In the genomic region with DNA sequence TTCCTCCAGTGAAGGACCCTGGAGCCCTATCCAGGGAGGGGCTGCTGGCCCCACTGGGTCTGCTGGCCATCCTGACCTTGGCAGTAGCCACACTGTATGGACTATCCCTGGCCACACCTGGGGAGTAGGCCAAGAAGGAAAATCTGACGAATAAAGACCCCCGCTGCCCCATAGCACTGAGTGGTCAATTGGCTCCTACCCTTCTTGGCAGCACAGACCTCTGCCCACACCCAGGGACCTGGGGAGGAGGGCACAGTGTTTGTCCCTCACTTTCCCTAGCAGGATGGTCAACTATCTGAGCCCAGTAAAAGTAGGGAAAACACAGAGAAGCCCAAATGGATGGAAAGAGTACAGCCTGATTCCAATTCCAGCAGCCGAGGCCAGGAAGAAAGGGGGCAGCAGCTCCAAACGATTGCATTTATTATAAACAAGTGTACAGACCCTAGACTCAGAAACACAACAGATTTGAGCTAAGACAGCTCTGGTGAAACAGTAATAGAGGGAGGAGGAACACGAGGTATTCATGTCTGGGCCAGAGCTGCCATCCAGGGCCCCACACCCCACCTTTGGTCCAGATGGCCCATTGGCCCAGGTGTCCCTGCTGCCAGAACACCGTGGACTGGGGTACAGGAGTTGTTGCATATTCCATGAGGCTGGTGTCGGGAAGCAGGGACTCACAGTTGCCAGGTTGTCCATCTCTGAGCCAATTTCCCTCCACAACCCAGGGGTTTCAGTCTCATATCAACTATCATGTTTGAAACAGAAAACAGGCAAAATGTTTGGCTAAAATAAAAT, we compare ENCODE assay signal across 9 cellular contexts. TPM values are rescaled to one million over a fixed set of nuclear protein-coding genes. Genes with fewer than 3 reads are reported as not detected.
DNase-seq lines count a peak whose midpoint lies in the region; ATAC-seq and TF ChIP-seq lines count a peak whose summit lies in the region.
"Had no signal": no experiment of that assay in that cellular context is flagged by ENCODE, and none has a peak within 500 bp of the region (broad histone marks: within the 10 kb centered on the region; RNA-seq: fewer than 3 reads in every experiment).

No MANE protein-coding gene starts in this region.

- H3K4me1 ChIP-seq in naive thymus-derived CD4-positive, alpha-beta T cell (ENCODE audit: control insufficient read depth in 2 of 2, insufficient read depth in 2 of 2, low read length in 2 of 2) = peaks cover 54 to 58% of the 10 kb centered on the region in 2 donors

- no peak for ATAC-seq in central memory CD8-positive, alpha-beta T cell (replicated peaks; ENCODE audit: extremely low read depth, poor library complexity, severe bottlenecking)
- no peak for ATAC-seq in naive thymus-derived CD4-positive, alpha-beta T cell
- ATAC-seq in HG02870 (IDR thresholded peaks at IDR 0.05; ENCODE audit: unreplicated experiment) = no peak

- peak overlapping the region; percentile 100 for H3K27ac Mint-ChIP-seq in HFFc6
- peak overlapping the region; percentile 93 for H3K27ac Mint-ChIP-seq in central memory CD8-positive, alpha-beta T cell (ENCODE audit: low read depth)
- peak overlapping the region; percentile 89 to 99 (median 95) for H3K27ac Mint-ChIP-seq in naive thymus-derived CD4-positive, alpha-beta T cell

- POLR2A ChIA-PET in naive thymus-derived CD4-positive, alpha-beta T cell (lab: Charles Lee) = interaction anchor here (0.6 to 3.3 kb wide), 12 partner anchors 9 to 89 kb away, joined by 3 to 29 read pairs (median 9); a partner anchor contains a TSS

- H3K9me3 Mint-ChIP-seq in HFFc6 = no peaks in the 10 kb centered on the region
- H3K9me3 Mint-ChIP-seq in central memory CD8-positive, alpha-beta T cell = no peaks in the 10 kb centered on the region
- H3K9me3 Mint-ChIP-seq in naive thymus-derived CD4-positive, alpha-beta T cell = no peaks in the 10 kb centered on the region

- H3K9me3 ChIP-seq in naive thymus-derived CD4-positive, alpha-beta T cell (ENCODE audit: control insufficient read depth in 2 of 3, low read length in 3 of 3) = no peaks in the 10 kb centered on the region

- peak overlapping the region; percentile 87; the same call in 1 of the 2 replicates for H3K4me3 Mint-ChIP-seq in HFFc6
- peak overlapping the region; percentile 92 for H3K4me3 Mint-ChIP-seq in central memory CD8-positive, alpha-beta T cell
- H3K4me3 Mint-ChIP-seq in naive thymus-derived CD4-positive, alpha-beta T cell = peak overlapping the region; percentile 87 to 98 (median 91)

- no peak for DNase-seq in HFFc6
- DNase-seq in central memory CD8-positive, alpha-beta T cell (ENCODE audit: low spot score in 2 of 2) = no peak
- DNase-seq in naive thymus-derived CD4-positive, alpha-beta T cell = no peak
- DNase-seq in GF-D8 (lab: John Stamatoyannopoulos, UW) = no peak
- DNase-seq in activated CD4-positive, CD25-positive, alpha-beta regulatory T cell (lab: John Stamatoyannopoulos, UW) = no peak
- DNase-seq in dermis blood vessel endothelial cell = no peak
- DNase-seq: DMS79 treated with DMSO at 0.1 percent for 48 hours had no signal

- H3K36me3 ChIP-seq in naive thymus-derived CD4-positive, alpha-beta T cell (ENCODE audit: control insufficient read depth in 2 of 3, insufficient read depth in 3 of 3, low read length in 3 of 3) = peaks cover 0 to 34% (median 5%) of the 10 kb centered on the region in 3 experiments

- H3K36me3 Mint-ChIP-seq in HFFc6 (ENCODE audit: low read depth) = peaks cover 20% of the 10 kb centered on the region
- peaks cover 23% of the 10 kb centered on the region for H3K36me3 Mint-ChIP-seq in central memory CD8-positive, alpha-beta T cell (ENCODE audit: insufficient read depth)
- peaks cover 0 to 42% (median 10%) of the 10 kb centered on the region in 5 donors for H3K36me3 Mint-ChIP-seq in naive thymus-derived CD4-positive, alpha-beta T cell

- H3K4me3 ChIP-seq in naive thymus-derived CD4-positive, alpha-beta T cell (ENCODE audit: low read length) = peak overlapping the region; percentile 87

- H3K27ac ChIP-seq in 22Rv1 = peak overlapping the region; percentile 99
- H3K27ac ChIP-seq in naive thymus-derived CD4-positive, alpha-beta T cell (ENCODE audit: low read depth, low read length) = peak overlapping the region; percentile 95

- peaks cover 3% of the 10 kb centered on the region for H3K27me3 Mint-ChIP-seq in HFFc6 (ENCODE audit: insufficient read depth)
- H3K27me3 Mint-ChIP-seq in central memory CD8-positive, alpha-beta T cell = no peaks in the 10 kb centered on the region
- H3K27me3 Mint-ChIP-seq in naive thymus-derived CD4-positive, alpha-beta T cell = no peaks in the 10 kb centered on the region

- peaks cover 53% of the 10 kb centered on the region for H3K4me1 Mint-ChIP-seq in HFFc6 (ENCODE audit: low read depth)
- peaks cover 50% of the 10 kb centered on the region for H3K4me1 Mint-ChIP-seq in central memory CD8-positive, alpha-beta T cell
- H3K4me1 Mint-ChIP-seq in naive thymus-derived CD4-positive, alpha-beta T cell = peaks cover 22 to 63% (median 53%) of the 10 kb centered on the region in 7 donors

- no peak for TF ChIP-seq CTCF in 22Rv1 (IDR thresholded peaks at IDR 0.05)
- no peak for TF ChIP-seq CTCF in HFFc6 (IDR thresholded peaks at IDR 0.05)

- intact Hi-C loops in naive thymus-derived CD4-positive, alpha-beta T cell (cut with micrococcal nuclease) = loop anchor here in 1 of 2 donors (2.0 to 5.0 kb wide), 2 partner anchors 67 to 80 kb away; no protein-coding TSS in a partner anchor

- CTCF ChIA-PET in naive thymus-derived CD4-positive, alpha-beta T cell (lab: Charles Lee) = interaction anchor here (0.7 to 3.3 kb wide), 6 partner anchors 10 to 40 kb away, joined by 3 to 10 read pairs (median 4); a partner anchor contains a TSS

- H3K27me3 ChIP-seq in naive thymus-derived CD4-positive, alpha-beta T cell (ENCODE audit: control insufficient read depth in 2 of 2, insufficient read depth in 2 of 2, low read length in 2 of 2) = no peaks in the 10 kb centered on the region

RNA-seq across cellular contexts. Expression of a gene that starts 21.1 kb away (rescaled TPM):
- total RNA-seq in HFFc6 (2021; fragmentation: NEBNext Ultra II Directional; extraction: Animal tissue kit (Norgen Biotek cat#: 25700)) = 10 to 100 TPM in 1 of 6 experiments, 1 to 10 TPM in 5; 7.0 to 10.5 (median 8.2) TPM
- total RNA-seq in naive thymus-derived CD4-positive, alpha-beta T cell = 10 to 100 TPM in 3 of 5 experiments, 1 to 10 TPM in 2; 7.9 to 14.2 (median 12.5) TPM
- 10 to 100 TPM; 10.7 to 16.2 TPM for polyA plus RNA-seq in naive thymus-derived CD4-positive, alpha-beta T cell
- 8.2 TPM in 2 replicates for total RNA-seq in dermis blood vessel endothelial cell

RNA-seq across cellular contexts. Expression of a gene that starts 27.6 kb away (rescaled TPM):
- 100 to 1,000 TPM; 213 to 341 (median 280) TPM for total RNA-seq in HFFc6 (2021; fragmentation: NEBNext Ultra II Directional; extraction: Animal tissue kit (Norgen Biotek cat#: 25700))
- total RNA-seq in naive thymus-derived CD4-positive, alpha-beta T cell = 100 to 1,000 TPM; 193 to 278 (median 236) TPM
- 100 to 1,000 TPM; 512 to 752 TPM for polyA plus RNA-seq in naive thymus-derived CD4-positive, alpha-beta T cell
- total RNA-seq in dermis blood vessel endothelial cell = 223 and 272 TPM in 2 replicates

RNA-seq across cellular contexts. Expression of a gene that starts 27.8 kb away (rescaled TPM):
- total RNA-seq in HFFc6 (2021; fragmentation: NEBNext Ultra II Directional; extraction: Animal tissue kit (Norgen Biotek cat#: 25700)) = 10 to 100 TPM; 10.1 to 15.3 (median 12.5) TPM
- 10 to 100 TPM in 1 of 5 experiments, 1 to 10 TPM in 4; 3.6 to 16.5 (median 5.0) TPM for total RNA-seq in naive thymus-derived CD4-positive, alpha-beta T cell
- polyA plus RNA-seq in naive thymus-derived CD4-positive, alpha-beta T cell = 10 to 100 TPM; 10.2 to 14.3 TPM
- 16.4 and 18.0 TPM in 2 replicates for total RNA-seq in dermis blood vessel endothelial cell

RNA-seq across cellular contexts. Expression of a gene that starts 36.3 kb away (rescaled TPM):
- 100 to 1,000 TPM; 266 to 286 (median 277) TPM for total RNA-seq in HFFc6 (2021; fragmentation: NEBNext Ultra II Directional; extraction: Animal tissue kit (Norgen Biotek cat#: 25700))
- 100 to 1,000 TPM; 147 to 236 (median 182) TPM for total RNA-seq in naive thymus-derived CD4-positive, alpha-beta T cell
- polyA plus RNA-seq in naive thymus-derived CD4-positive, alpha-beta T cell = 100 to 1,000 TPM; 348 to 383 TPM
- 95.5 and 133 TPM in 2 replicates for total RNA-seq in dermis blood vessel endothelial cell

RNA-seq across cellular contexts. Expression of a gene that starts 37.8 kb away (rescaled TPM):
- 10 to 100 TPM; 11.1 to 15.5 (median 12.8) TPM for total RNA-seq in HFFc6 (2021; fragmentation: NEBNext Ultra II Directional; extraction: Animal tissue kit (Norgen Biotek cat#: 25700))
- total RNA-seq in naive thymus-derived CD4-positive, alpha-beta T cell = 1 to 10 TPM in 4 of 5 experiments, under 1 TPM in 1; 0.79 to 3.3 (median 2.7) TPM
- not detected for polyA plus RNA-seq in naive thymus-derived CD4-positive, alpha-beta T cell
- 16.8 and 23.7 TPM in 2 replicates for total RNA-seq in dermis blood vessel endothelial cell
